8 cellular contexts compared by ENCODE assay signal in the genomic region with DNA sequence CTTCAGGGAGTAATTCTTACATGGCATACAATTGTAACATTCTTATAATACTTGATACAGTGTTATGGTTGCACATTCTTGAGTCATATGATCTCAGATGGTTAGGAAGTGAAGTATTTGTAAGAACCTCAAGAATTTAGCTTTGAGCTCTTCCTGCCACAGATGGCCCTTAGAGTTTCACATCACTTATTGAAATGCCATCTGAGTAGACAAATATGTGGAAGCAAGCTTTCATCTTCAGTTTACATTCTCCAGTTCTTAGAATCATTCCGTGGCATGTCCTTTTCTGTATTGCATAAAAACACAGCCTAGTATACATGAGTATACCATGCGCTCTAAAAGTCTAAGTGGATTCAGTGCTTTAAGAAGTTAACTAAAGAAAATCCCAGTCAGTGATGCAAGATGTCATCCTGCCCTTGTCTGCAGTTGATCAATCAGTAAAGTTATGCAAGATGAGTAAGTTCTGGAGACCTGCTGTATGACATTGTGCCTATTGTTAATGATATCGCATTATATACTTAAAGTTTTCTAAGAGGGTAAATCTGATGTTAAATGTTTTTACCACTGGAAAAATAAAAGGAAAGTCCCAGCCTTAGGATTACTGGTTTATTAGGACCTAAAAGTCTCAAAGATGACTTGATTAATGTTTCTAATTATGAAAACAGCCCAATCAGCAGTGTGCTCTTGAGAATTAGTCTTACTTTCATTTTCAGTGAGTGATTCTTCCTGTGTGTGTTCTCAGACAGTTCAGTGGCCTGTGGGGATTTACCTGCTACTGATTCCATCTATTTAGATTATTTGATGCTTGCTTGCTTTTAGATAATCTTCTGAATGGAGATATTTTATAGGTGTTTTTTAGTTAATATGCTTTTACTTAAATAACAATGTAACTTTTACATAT. TPM values are rescaled to one million over a fixed set of nuclear protein-coding genes. Genes with fewer than 3 reads are reported as not detected.
DNase-seq lines count a peak whose midpoint lies in the region; ATAC-seq and TF ChIP-seq lines count a peak whose summit lies in the region.

No MANE protein-coding gene starts in this region.

- peak overlapping the region; percentile 13 to 88 (median 84); a peak in 21 of 22 replicates for H3K27ac ChIP-seq in BLaER1 treated with 17β-estradiol and CSF1 and Interleukin-3, amounts not matched to agents 10 nM and 100 nM
- H3K27ac ChIP-seq in sigmoid colon: peak overlapping the region; percentile 38 to 72 (median 62)

- H3K4me1 ChIP-seq in BLaER1 treated with 17β-estradiol and CSF1 and Interleukin-3, amounts not matched to agents 10 nM and 100 nM: peaks cover 42 to 51% (median 48%) of the 10 kb centered on the region in 10 experiments
- peaks cover 0 to 40% (median 29%) of the 10 kb centered on the region in 4 donors for H3K4me1 ChIP-seq in sigmoid colon

- peak overlapping the region in 4 of 10 experiments; percentile 15 to 36 (median 26); a peak in 4 of 20 replicates for H3K4me3 ChIP-seq in BLaER1 treated with 17β-estradiol and CSF1 and Interleukin-3, amounts not matched to agents 10 nM and 100 nM
- H3K4me3 ChIP-seq in sigmoid colon: peak overlapping the region in 2 of 4 donors; percentile 14 to 27
- H3K4me3 ChIP-seq in H7 (ENCODE audit: insufficient read depth, low read depth, low read length): no peak overlapping the region

- ATAC-seq in GM19035 (IDR thresholded peaks at IDR 0.05; ENCODE audit: unreplicated experiment): peak; percentile 96
- ATAC-seq in HG03159 (IDR thresholded peaks at IDR 0.05; ENCODE audit: unreplicated experiment): peak; percentile 92

- peak overlapping the region; percentile 39 to 76 (median 64); a peak in 20 of 22 replicates for H3K9ac ChIP-seq in BLaER1 treated with 17β-estradiol and CSF1 and Interleukin-3, amounts not matched to agents 10 nM and 100 nM

- peaks cover 14% of the 10 kb centered on the region for H3K36me3 Mint-ChIP-seq in progenitor cell of endocrine pancreas (ENCODE audit: insufficient read depth)

- H3K27me3 Mint-ChIP-seq in progenitor cell of endocrine pancreas: no peaks in the 10 kb centered on the region

- no peaks in the 10 kb centered on the region for H3K9me3 ChIP-seq in BLaER1 treated with 17β-estradiol and CSF1 and Interleukin-3, amounts not matched to agents 10 nM and 100 nM (replicated peaks in 1 of 11)
- H3K9me3 ChIP-seq in sigmoid colon: no peaks in the 10 kb centered on the region

- DNase-seq in SK-MEL-5 (ENCODE audit: low read depth, low spot score): peak; percentile 96
- peak; percentile 97 for DNase-seq in fibroblast of gingiva (ENCODE audit: low read depth)
- DNase-seq in sigmoid colon: no peak
- no peak for DNase-seq in H7
- DNase-seq in progenitor cell of endocrine pancreas (ENCODE audit: low spot score, unreplicated experiment): no peak

- H3K9me3 Mint-ChIP-seq in progenitor cell of endocrine pancreas (ENCODE audit: low read depth): no peaks in the 10 kb centered on the region

- peak overlapping the region; percentile 58 to 90 (median 75) for H3K4me2 ChIP-seq in BLaER1 treated with 17β-estradiol and CSF1 and Interleukin-3, amounts not matched to agents 10 nM and 100 nM

- intact Hi-C loops in sigmoid colon (cut with DNase I): loop anchor here (5.0 kb wide), 1 partner anchor 98 kb away; no protein-coding TSS in a partner anchor

- no peak for TF ChIP-seq POLR2A in sigmoid colon (IDR thresholded peaks at IDR 0.05)

- no peak overlapping the region for H3K4me3 Mint-ChIP-seq in progenitor cell of endocrine pancreas (ENCODE audit: low read depth)

- TF ChIP-seq CTCF in sigmoid colon (IDR thresholded peaks at IDR 0.05): no peak
- TF ChIP-seq CTCF in progenitor cell of endocrine pancreas (IDR thresholded peaks at IDR 0.05; ENCODE audit: unreplicated experiment): no peak

- no peaks in the 10 kb centered on the region; a peak in 1 of 22 replicates for H4K20me1 ChIP-seq in BLaER1 treated with 17β-estradiol and CSF1 and Interleukin-3, amounts not matched to agents 10 nM and 100 nM

- peaks cover 24 to 55% (median 45%) of the 10 kb centered on the region in 11 experiments for H3K36me3 ChIP-seq in BLaER1 treated with 17β-estradiol and CSF1 and Interleukin-3, amounts not matched to agents 10 nM and 100 nM
- H3K36me3 ChIP-seq in sigmoid colon: peaks cover 0 to 34% (median 1%) of the 10 kb centered on the region in 4 donors
- H3K36me3 ChIP-seq in H7 (replicated peaks; ENCODE audit: control insufficient read depth, insufficient read depth, low read length): no peaks in the 10 kb centered on the region

- H3K4me1 Mint-ChIP-seq in progenitor cell of endocrine pancreas (ENCODE audit: low read depth): peaks cover 30% of the 10 kb centered on the region

- no peaks in the 10 kb centered on the region for H3K27me3 ChIP-seq in BLaER1 treated with 17β-estradiol and CSF1 and Interleukin-3, amounts not matched to agents 10 nM and 100 nM
- no peaks in the 10 kb centered on the region for H3K27me3 ChIP-seq in sigmoid colon
- no peaks in the 10 kb centered on the region for H3K27me3 ChIP-seq in H7 (ENCODE audit: control insufficient read depth, insufficient read depth, low read length)

- no peak for TF ChIP-seq EP300 in sigmoid colon (IDR thresholded peaks at IDR 0.05)

- in situ Hi-C loops in SK-MEL-5 (cut with HindIII; ENCODE audit: low pct_unique_long_range_greater_than_20kb, low sequenced_read_pairs): loop anchor here (25.0 kb wide), 1 partner anchor 98 kb away; no protein-coding TSS in a partner anchor

- WGBS in sigmoid colon, 2 donors: 56 to 71% methylated on average over 3 of the region's 3 CpGs

- no peak overlapping the region for H3K27ac Mint-ChIP-seq in progenitor cell of endocrine pancreas

RNA-seq across cellular contexts. Expression of a gene that starts 29.4 kb away (rescaled TPM):
- 56.7 and 57.0 TPM in 2 replicates for total RNA-seq in SK-MEL-5 (2014; rRNA removed; shearing (Covaris generic))
- polyA plus RNA-seq in SK-MEL-5 (2015; cell fraction: cytosol; rRNA removed): 45.0 and 63.4 TPM in 2 replicates
- polyA plus RNA-seq in SK-MEL-5 (2015; cell fraction: nucleus; rRNA removed): 39.2 and 65.1 TPM in 2 replicates
- total RNA-seq in sigmoid colon (100 to 1,000 TPM in 2 of 4 donors, 10 to 100 TPM in 2; 75.6 to 151 (median 111) TPM), progenitor cell of endocrine pancreas (55.9 and 61.9 TPM in 2 replicates)
- 10 to 100 TPM; 12.3 to 16.4 (median 15.0) TPM for polyA plus RNA-seq in sigmoid colon
- total RNA-seq in H7 (2014; rRNA removed; shearing (Covaris generic)): 23.0 and 45.6 TPM in 2 replicates

Comparison
In these comparisons a context has a peak if more than half of its experiments do, and no peak if none do; other contexts are left out.
1. DNase-seq: peak in SK-MEL-5 (single experiment) and fibroblast of gingiva (single experiment); none in sigmoid colon (single experiment), H7 (single experiment) and progenitor cell of endocrine pancreas (single experiment).